Comparison of ENCODE assay signal across 15 cellular contexts in genomic region chr11:79045811-79046304, GRCh38.
DNase-seq lines count a peak whose midpoint lies in the region; ATAC-seq, FAIRE-seq and TF ChIP-seq lines count a peak whose summit lies in the region.
"Had no signal": no experiment of that assay in that cellular context is flagged by ENCODE, and none has a peak within 500 bp of the region (broad histone marks: within the 10 kb centered on the region; RNA-seq: fewer than 3 reads in every experiment).

No MANE protein-coding gene starts in this region.

- no peak overlapping the region for H4K8ac ChIP-seq in IMR-90 (ENCODE audit: low read depth in 2 of 2, low read length in 2 of 2)

- 0 out of 2 replicates have a peak overlapping the region, but pooled peaks have one; percentile 0 for H2BK120ac ChIP-seq in IMR-90 (ENCODE audit: low read depth, low read length)

- no peak overlapping the region for H2BK5ac ChIP-seq in IMR-90 (ENCODE audit: low read depth, low read length, poor library complexity, severe bottlenecking)

- POLR2A ChIA-PET in IMR-90 (lab: Charles Lee; ENCODE audit: unreplicated experiment): no interaction called here

- dilution Hi-C loops in IMR-90 (cut with HindIII; ENCODE audit: low sequenced_read_pairs, unreplicated experiment): no loop called here

- peak overlapping the region; percentile 45 for H2AFZ ChIP-seq in IMR-90 (replicated peaks; ENCODE audit: low read length, poor library complexity)
- H2AFZ ChIP-seq: parathyroid adenoma had no signal

- WGBS in IMR-90 (ENCODE audit: extremely low coverage in 2 of 2, insufficient read length in 1 of 2), 2 experiments: 80% methylated on average over 3 of the region's 6 CpGs; no CpG with 5 or more reads in 1 of the 2 experiments
- WGBS in endodermal cell (ENCODE audit: insufficient coverage in 1 of 2, insufficient read length in 1 of 2), 2 experiments: 75 to 80% methylated on average over 6 of the region's 6 CpGs

- no peaks in the 10 kb centered on the region for H3K27me3 ChIP-seq in IMR-90 (ENCODE audit: control insufficient read depth, insufficient read depth, low read length)
- no peaks in the 10 kb centered on the region for H3K27me3 ChIP-seq in endodermal cell (ENCODE audit: control insufficient read depth, insufficient read depth, low read length, poor library complexity, severe bottlenecking)

- H3K9me3 ChIP-seq in IMR-90 (ENCODE audit: control insufficient read depth, insufficient read depth, low read length) (peaks cover 2% of the 10 kb centered on the region; the same call in 1 of the 2 replicates), endodermal cell (ENCODE audit: control insufficient read depth, low read length) (no peaks in the 10 kb centered on the region)

- peak overlapping the region; percentile 29; the same call in 1 of the 2 replicates for H3K14ac ChIP-seq in IMR-90 (replicated peaks; ENCODE audit: low read depth, low read length)

- H3K4me1 Mint-ChIP-seq in endodermal cell: peaks cover 46% of the 10 kb centered on the region
- H3K4me1 Mint-ChIP-seq: activated CD4-positive, alpha-beta T cell treated with anti-CD3 and anti-CD28 coated beads, Interleukin-2, amount 10 ng/mL, durations not matched to agents 24 days and 14 days had no signal

- H3K27me3 Mint-ChIP-seq in endodermal cell (ENCODE audit: insufficient read depth): no peaks in the 10 kb centered on the region

- no peak overlapping the region for H3K4me2 ChIP-seq in IMR-90 (ENCODE audit: low read depth, low read length)

- H3K27ac Mint-ChIP-seq in endodermal cell: peak overlapping the region; percentile 91
- H3K27ac Mint-ChIP-seq: activated CD4-positive, alpha-beta T cell treated with anti-CD3 and anti-CD28 coated beads, Interleukin-2, amount 10 ng/mL, durations not matched to agents 24 days and 14 days; activated T-cell treated with anti-CD3 and anti-CD28 coated beads, Interleukin-2, amount 50 U/mL, for 72 hours had no signal

- H3K36me3 ChIP-seq in IMR-90 (ENCODE audit: control insufficient read depth, insufficient read depth, low read length) (no peaks in the 10 kb centered on the region), endodermal cell (ENCODE audit: control insufficient read depth, insufficient read depth, low read length) (no peaks in the 10 kb centered on the region)

- intact Hi-C loops in IMR-90 (cut with micrococcal nuclease): no loop called here

- TF ChIP-seq RAD21 in IMR-90 (IDR thresholded peaks at IDR 0.05; ENCODE audit: low read length): no peak

- H3K4me1 ChIP-seq in IMR-90 (ENCODE audit: control insufficient read depth, insufficient read depth, low read length): peaks cover 19% of the 10 kb centered on the region; the same call in 1 of the 2 replicates
- H3K4me1 ChIP-seq in endodermal cell (ENCODE audit: control insufficient read depth, insufficient read depth, low read length): peaks cover 11% of the 10 kb centered on the region
- H3K4me1 ChIP-seq: parathyroid adenoma had no signal

- peak overlapping the region; percentile 75; the same call in 1 of the 2 replicates for H2AK5ac ChIP-seq in IMR-90 (ENCODE audit: low read depth, low read length)

- H2BK15ac ChIP-seq in IMR-90 (ENCODE audit: low read depth, low read length): no peak overlapping the region

- no peak overlapping the region for H3K23ac ChIP-seq in IMR-90 (ENCODE audit: low read depth, low read length)

- H3K27ac ChIP-seq in IMR-90 (ENCODE audit: insufficient read depth, low read length): no peak overlapping the region
- peak overlapping the region; percentile 9 for H3K27ac ChIP-seq in endodermal cell (ENCODE audit: low read depth, low read length)
- H3K27ac ChIP-seq: parathyroid adenoma had no signal

- H4K5ac ChIP-seq in IMR-90 (ENCODE audit: low read depth, low read length): peak overlapping the region; percentile 53; the same call in 1 of the 2 replicates

- no peak for TF ChIP-seq POLR2A in IMR-90 (IDR thresholded peaks at IDR 0.05; ENCODE audit: low read depth, low read length)

- peak overlapping the region; percentile 63; the same call in 1 of the 2 replicates for H3K18ac ChIP-seq in IMR-90 (ENCODE audit: low read depth, low read length)

- no peak overlapping the region for H2AK9ac ChIP-seq in IMR-90 (replicated peaks; ENCODE audit: low read depth, low read length, poor library complexity)

- CTCF ChIA-PET in IMR-90 (lab: Yijun Ruan, JAX): interaction anchor here (0.9 kb wide), 1 partner anchor 245 kb away, joined by 3 read pairs; no protein-coding TSS in a partner anchor

- 0 out of 2 replicates have a peak overlapping the region, but pooled peaks have one; percentile 29 for H2BK20ac ChIP-seq in IMR-90 (ENCODE audit: low read depth, low read length)

- H3K4me3 ChIP-seq in IMR-90 (ENCODE audit: insufficient read depth, low read depth, low read length): no peak overlapping the region
- H3K4me3 ChIP-seq in endodermal cell (ENCODE audit: low read length): no peak overlapping the region

- H3K56ac ChIP-seq in IMR-90 (ENCODE audit: extremely low read depth, insufficient read depth, low read length): no peak overlapping the region

- BruUV-seq in IMR-90 (replicated peaks; lab: Mats Ljungman, UMichigan): no TSS peak

- no peak overlapping the region for H3K4me3 Mint-ChIP-seq in endodermal cell
- H3K4me3 Mint-ChIP-seq: activated CD4-positive, alpha-beta T cell treated with anti-CD3 and anti-CD28 coated beads, Interleukin-2, amount 10 ng/mL, durations not matched to agents 24 days and 14 days; activated T-cell treated with anti-CD3 and anti-CD28 coated beads, Interleukin-2, amount 50 U/mL, for 72 hours had no signal

- no peaks in the 10 kb centered on the region for H3K79me1 ChIP-seq in IMR-90 (ENCODE audit: low read depth in 1 of 2, low read length in 2 of 2)

- ATAC-seq in IMR-90 (ENCODE audit: low read depth) (peak; percentile 40), HG03565 (IDR thresholded peaks at IDR 0.05; ENCODE audit: unreplicated experiment) (no peak)
- ATAC-seq: activated T-cell treated with anti-CD3 and anti-CD28 coated beads, Interleukin-2, amount 50 U/mL, for 72 hours had no signal

- H4K91ac ChIP-seq in IMR-90 (ENCODE audit: insufficient read depth, low read depth, low read length): no peak overlapping the region

- DNase-seq in Daoy (ENCODE audit: low read depth) (peak; percentile 77), IMR-90 (peak; percentile 58), endodermal cell (peak; percentile 52), mucosa of gallbladder (ENCODE audit: low spot score) (peak; percentile 23), HTR-8/SVneo (ENCODE audit: insufficient read length, low spot score) (no peak), NCI-H2227 (lab: John Stamatoyannopoulos, UW; ENCODE audit: unreplicated experiment) (no peak), D721Med (ENCODE audit: insufficient read length, low spot score) (no peak)
- DNase-seq: activated CD4-positive, alpha-beta T cell treated with anti-CD3 and anti-CD28 coated beads, Interleukin-2, amount 10 ng/mL, durations not matched to agents 24 days and 14 days; activated T-cell treated with anti-CD3 and anti-CD28 coated beads, Interleukin-2, amount 50 U/mL, for 72 hours; aorta; DMS153; NCI-H187 treated with DMSO at 0.1 percent for 48 hours; T-helper 1 cell had no signal

- H3K9ac ChIP-seq in IMR-90 (ENCODE audit: low read depth, low read length): no peak overlapping the region
- no peak overlapping the region for H3K9ac ChIP-seq in endodermal cell (ENCODE audit: extremely low read depth, low read length, poor library complexity, severe bottlenecking)
- H3K9ac ChIP-seq: parathyroid adenoma had no signal

- H3K36me3 Mint-ChIP-seq in endodermal cell (ENCODE audit: low read depth): peaks cover 10% of the 10 kb centered on the region

- H4K20me1 ChIP-seq in IMR-90 (ENCODE audit: insufficient read depth, low read length): no peaks in the 10 kb centered on the region

- in situ Hi-C loops in IMR-90 (cut with MboI; ENCODE audit: low sequenced_read_pairs): no loop called here

- peaks cover 3% of the 10 kb centered on the region; the same call in 1 of the 2 replicates for H3K9me1 ChIP-seq in IMR-90 (ENCODE audit: insufficient read depth, low read length)

- TF ChIP-seq CTCF in IMR-90 (conservative IDR thresholded peaks at IDR 0.05; ENCODE audit: low read depth, low read length) (no peak), endodermal cell (conservative IDR thresholded peaks at IDR 0.05) (no peak), D721Med (IDR thresholded peaks at IDR 0.05; ENCODE audit: insufficient read depth, missing control alignments) (no peak)

- 0 out of 2 replicates have a peak overlapping the region, but pooled peaks have one; percentile 16 for H3K4ac ChIP-seq in IMR-90 (ENCODE audit: low read depth, low read length)

- no peak for FAIRE-seq in HTR-8/SVneo (lab: Jason Lieb, UNC)
- no peak for FAIRE-seq in D721Med (lab: Jason Lieb, UNC)

- peaks cover 2% of the 10 kb centered on the region for H3K9me3 Mint-ChIP-seq in endodermal cell
- H3K9me3 Mint-ChIP-seq: activated CD4-positive, alpha-beta T cell treated with anti-CD3 and anti-CD28 coated beads, Interleukin-2, amount 10 ng/mL, durations not matched to agents 24 days and 14 days; activated T-cell treated with anti-CD3 and anti-CD28 coated beads, Interleukin-2, amount 50 U/mL, for 72 hours had no signal

TF ChIP-seq in IMR-90, 13 proteins besides CTCF, POLR2A, EP300 and RAD21 (continues in another document):
- TF ChIP-seq RCOR1 (IDR thresholded peaks at IDR 0.05; ENCODE audit: insufficient replicate concordance, low read length) (no peak), NFE2L2 (IDR thresholded peaks at IDR 0.05; ENCODE audit: low read depth, low read length) (no peak), ELK1 (IDR thresholded peaks at IDR 0.05; ENCODE audit: borderline replicate concordance, low read depth, low read length) (no peak), MAZ (IDR thresholded peaks at IDR 0.05; ENCODE audit: borderline replicate concordance, low read depth, low read length) (no peak), RFX5 (IDR thresholded peaks at IDR 0.05; ENCODE audit: low read depth, low read length) (no peak), USF2 (IDR thresholded peaks at IDR 0.05; ENCODE audit: low read depth, low read length) (no peak), MAFK (IDR thresholded peaks at IDR 0.05; ENCODE audit: low read depth, low read length) (no peak)

Comparison
In these comparisons a context has a peak if more than half of its experiments do, and no peak if none do; other contexts are left out.
1. DNase-seq: peak in Daoy (single experiment), IMR-90 (single experiment), endodermal cell (single experiment) and mucosa of gallbladder (single experiment); none in HTR-8/SVneo (single experiment), NCI-H2227 (single experiment) and D721Med (single experiment).